In the genomic region with DNA sequence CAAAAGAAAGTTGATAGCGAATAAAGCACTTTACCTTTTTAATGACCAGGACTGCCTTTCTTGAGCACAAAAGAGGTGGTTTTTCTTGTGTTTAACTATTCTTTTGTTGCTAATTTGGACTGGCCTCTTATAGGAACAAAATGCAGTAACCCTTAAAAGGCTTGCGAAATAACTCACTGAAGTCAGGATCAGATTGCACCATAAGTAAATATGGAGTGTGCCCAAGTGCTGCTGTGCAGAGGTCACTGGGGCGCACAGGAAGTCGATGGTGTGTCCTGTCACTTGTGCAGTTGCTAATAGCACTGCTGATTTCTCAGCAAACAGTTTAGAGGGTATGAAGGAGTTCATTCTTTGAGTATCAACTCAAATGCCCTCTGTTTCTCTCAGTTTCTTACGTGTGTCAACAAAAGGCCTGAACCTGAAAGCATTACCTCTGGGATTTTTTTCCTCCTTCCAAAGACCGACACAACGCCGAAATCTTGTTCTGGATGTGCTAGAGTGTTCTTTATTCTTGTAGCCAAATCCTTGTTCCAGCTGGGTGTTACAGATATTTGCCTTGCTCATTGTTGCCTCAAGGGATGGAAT, we compare ENCODE assay signal across 1 cellular context.
TF ChIP-seq lines count a peak whose summit lies in the region.

No MANE protein-coding gene starts in this region.

TF ChIP-seq in HepG2, 621 proteins besides CTCF, POLR2A, EP300 and RAD21 (continued from another document and continues in another):
- TF ChIP-seq, protein P1, sequence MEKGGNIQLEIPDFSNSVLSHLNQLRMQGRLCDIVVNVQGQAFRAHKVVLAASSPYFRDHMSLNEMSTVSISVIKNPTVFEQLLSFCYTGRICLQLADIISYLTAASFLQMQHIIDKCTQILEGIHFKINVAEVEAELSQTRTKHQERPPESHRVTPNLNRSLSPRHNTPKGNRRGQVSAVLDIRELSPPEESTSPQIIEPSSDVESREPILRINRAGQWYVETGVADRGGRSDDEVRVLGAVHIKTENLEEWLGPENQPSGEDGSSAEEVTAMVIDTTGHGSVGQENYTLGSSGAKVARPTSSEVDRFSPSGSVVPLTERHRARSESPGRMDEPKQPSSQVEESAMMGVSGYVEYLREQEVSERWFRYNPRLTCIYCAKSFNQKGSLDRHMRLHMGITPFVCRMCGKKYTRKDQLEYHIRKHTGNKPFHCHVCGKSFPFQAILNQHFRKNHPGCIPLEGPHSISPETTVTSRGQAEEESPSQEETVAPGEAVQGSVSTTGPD (CRISPR knock-in tag; IDR thresholded peaks at IDR 0.05) = peak; percentile 64; the same call in 1 of the 2 replicates
- TF ChIP-seq TP53 (CRISPR knock-in tag; conservative IDR thresholded peaks at IDR 0.05) (no peak), TEAD2 (CRISPR knock-in tag; IDR thresholded peaks at IDR 0.05) (no peak), ZNF468 (CRISPR knock-in tag; IDR thresholded peaks at IDR 0.05) (no peak), ZNF572 (CRISPR knock-in tag; IDR thresholded peaks at IDR 0.05) (no peak), ZNF431 (CRISPR knock-in tag; IDR thresholded peaks at IDR 0.05; ENCODE audit: borderline replicate concordance, low read depth) (peak; percentile 80; the same call in 1 of the 2 replicates), ZNF766 (CRISPR knock-in tag; IDR thresholded peaks at IDR 0.05; ENCODE audit: borderline replicate concordance) (0 out of 2 replicates have a peak, but pooled peaks have one; percentile 75), FOXK1 (CRISPR knock-in tag; IDR thresholded peaks at IDR 0.05; ENCODE audit: borderline replicate concordance, low read depth) (peak; percentile 96), NONO (IDR thresholded peaks at IDR 0.05) (no peak), NONO (CRISPR knock-in tag; conservative IDR thresholded peaks at IDR 0.05) (peak; percentile 87), STAG1 (CRISPR knock-in tag; IDR thresholded peaks at IDR 0.05) (peak; percentile 18; the same call in 1 of the 2 replicates), ESRRA (CRISPR knock-in tag; IDR thresholded peaks at IDR 0.05; ENCODE audit: low read depth) (peak; percentile 96), SALL1 (CRISPR knock-in tag; IDR thresholded peaks at IDR 0.05) (peak; percentile 99), PITX1 (CRISPR knock-in tag; IDR thresholded peaks at IDR 0.05) (peak; percentile 97), SMAD3 (CRISPR knock-in tag; IDR thresholded peaks at IDR 0.05) (peak; percentile 98), ZNF589 (CRISPR knock-in tag; conservative IDR thresholded peaks at IDR 0.05) (no peak), ZNF614 (CRISPR knock-in tag; IDR thresholded peaks at IDR 0.05; ENCODE audit: borderline replicate concordance) (peak; percentile 99), TGIF2 (CRISPR knock-in tag; IDR thresholded peaks at IDR 0.05) (peak; percentile 96), ZBTB20 (CRISPR knock-in tag; IDR thresholded peaks at IDR 0.05; ENCODE audit: borderline replicate concordance, low read depth) (peak; percentile 92), ZNF607 (CRISPR knock-in tag; IDR thresholded peaks at IDR 0.05; ENCODE audit: borderline replicate concordance) (no peak), ONECUT2 (CRISPR knock-in tag; IDR thresholded peaks at IDR 0.05) (peak; percentile 56; the same call in 1 of the 2 replicates), ARNT (IDR thresholded peaks at IDR 0.05) (no peak), HNRNPK (IDR thresholded peaks at IDR 0.05; ENCODE audit: low read depth, low read length, poor library complexity, severe bottlenecking) (no peak), RARA (CRISPR knock-in tag; IDR thresholded peaks at IDR 0.05) (peak; percentile 99), ZNF263 (CRISPR knock-in tag; IDR thresholded peaks at IDR 0.05) (no peak), REXO4 (CRISPR knock-in tag; IDR thresholded peaks at IDR 0.05; ENCODE audit: borderline replicate concordance) (no peak), SRF (IDR thresholded peaks at IDR 0.05; ENCODE audit: low read depth, low read length) (peak; percentile 44; the same call in 1 of the 2 replicates), SOX13 (IDR thresholded peaks at IDR 0.05) (peak; percentile 97), SOX13 (CRISPR knock-in tag; conservative IDR thresholded peaks at IDR 0.05 in 1 of 2, IDR thresholded peaks at IDR 0.05 in 1 of 2) (peak in 1 of 2 experiments; percentile 99; a peak in 2 of 4 replicates), ZNF546 (CRISPR knock-in tag; conservative IDR thresholded peaks at IDR 0.05) (no peak; the same call in 1 of the 2 replicates), ZNF34 (CRISPR knock-in tag; IDR thresholded peaks at IDR 0.05; ENCODE audit: borderline replicate concordance) (0 out of 2 replicates have a peak, but pooled peaks have one; percentile 33), ZNF121 (CRISPR knock-in tag; IDR thresholded peaks at IDR 0.05) (peak; percentile 34; the same call in 1 of the 2 replicates), JUN (CRISPR knock-in tag; IDR thresholded peaks at IDR 0.05) (peak; percentile 67; the same call in 1 of the 2 replicates), ZNF333 (CRISPR knock-in tag; IDR thresholded peaks at IDR 0.05; ENCODE audit: borderline replicate concordance) (no peak), KDM5A (IDR thresholded peaks at IDR 0.05; ENCODE audit: borderline replicate concordance, low read length) (no peak; the same call in 1 of the 2 replicates), HOXA5 (CRISPR knock-in tag; IDR thresholded peaks at IDR 0.05) (peak; percentile 42; the same call in 1 of the 2 replicates), ZNF143 (CRISPR knock-in tag; IDR thresholded peaks at IDR 0.05) (0 out of 2 replicates have a peak, but pooled peaks have one; percentile 32), ZNF883 (CRISPR knock-in tag; IDR thresholded peaks at IDR 0.05; ENCODE audit: not compliant biosample characterization) (peak; percentile 41), MED1 (CRISPR knock-in tag; IDR thresholded peaks at IDR 0.05) (peak; percentile 95), MYNN (CRISPR knock-in tag; IDR thresholded peaks at IDR 0.05; ENCODE audit: low read depth) (no peak), ZFP37 (CRISPR knock-in tag; IDR thresholded peaks at IDR 0.05; ENCODE audit: borderline replicate concordance) (no peak)
- TF ChIP-seq, protein P2, sequence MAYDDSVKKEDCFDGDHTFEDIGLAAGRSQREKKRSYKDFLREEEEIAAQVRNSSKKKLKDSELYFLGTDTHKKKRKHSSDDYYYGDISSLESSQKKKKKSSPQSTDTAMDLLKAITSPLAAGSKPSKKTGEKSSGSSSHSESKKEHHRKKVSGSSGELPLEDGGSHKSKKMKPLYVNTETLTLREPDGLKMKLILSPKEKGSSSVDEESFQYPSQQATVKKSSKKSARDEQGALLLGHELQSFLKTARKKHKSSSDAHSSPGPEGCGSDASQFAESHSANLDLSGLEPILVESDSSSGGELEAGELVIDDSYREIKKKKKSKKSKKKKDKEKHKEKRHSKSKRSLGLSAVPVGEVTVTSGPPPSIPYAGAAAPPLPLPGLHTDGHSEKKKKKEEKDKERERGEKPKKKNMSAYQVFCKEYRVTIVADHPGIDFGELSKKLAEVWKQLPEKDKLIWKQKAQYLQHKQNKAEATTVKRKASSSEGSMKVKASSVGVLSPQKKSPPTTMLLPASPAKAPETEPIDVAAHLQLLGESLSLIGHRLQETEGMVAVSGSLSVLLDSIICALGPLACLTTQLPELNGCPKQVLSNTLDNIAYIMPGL (CRISPR knock-in tag; IDR thresholded peaks at IDR 0.05; ENCODE audit: borderline replicate concordance in 1 of 2, low read depth in 1 of 2) = peak; percentile 1 to 64; a peak in 2 of 4 replicates
- TF ChIP-seq, protein P3, sequence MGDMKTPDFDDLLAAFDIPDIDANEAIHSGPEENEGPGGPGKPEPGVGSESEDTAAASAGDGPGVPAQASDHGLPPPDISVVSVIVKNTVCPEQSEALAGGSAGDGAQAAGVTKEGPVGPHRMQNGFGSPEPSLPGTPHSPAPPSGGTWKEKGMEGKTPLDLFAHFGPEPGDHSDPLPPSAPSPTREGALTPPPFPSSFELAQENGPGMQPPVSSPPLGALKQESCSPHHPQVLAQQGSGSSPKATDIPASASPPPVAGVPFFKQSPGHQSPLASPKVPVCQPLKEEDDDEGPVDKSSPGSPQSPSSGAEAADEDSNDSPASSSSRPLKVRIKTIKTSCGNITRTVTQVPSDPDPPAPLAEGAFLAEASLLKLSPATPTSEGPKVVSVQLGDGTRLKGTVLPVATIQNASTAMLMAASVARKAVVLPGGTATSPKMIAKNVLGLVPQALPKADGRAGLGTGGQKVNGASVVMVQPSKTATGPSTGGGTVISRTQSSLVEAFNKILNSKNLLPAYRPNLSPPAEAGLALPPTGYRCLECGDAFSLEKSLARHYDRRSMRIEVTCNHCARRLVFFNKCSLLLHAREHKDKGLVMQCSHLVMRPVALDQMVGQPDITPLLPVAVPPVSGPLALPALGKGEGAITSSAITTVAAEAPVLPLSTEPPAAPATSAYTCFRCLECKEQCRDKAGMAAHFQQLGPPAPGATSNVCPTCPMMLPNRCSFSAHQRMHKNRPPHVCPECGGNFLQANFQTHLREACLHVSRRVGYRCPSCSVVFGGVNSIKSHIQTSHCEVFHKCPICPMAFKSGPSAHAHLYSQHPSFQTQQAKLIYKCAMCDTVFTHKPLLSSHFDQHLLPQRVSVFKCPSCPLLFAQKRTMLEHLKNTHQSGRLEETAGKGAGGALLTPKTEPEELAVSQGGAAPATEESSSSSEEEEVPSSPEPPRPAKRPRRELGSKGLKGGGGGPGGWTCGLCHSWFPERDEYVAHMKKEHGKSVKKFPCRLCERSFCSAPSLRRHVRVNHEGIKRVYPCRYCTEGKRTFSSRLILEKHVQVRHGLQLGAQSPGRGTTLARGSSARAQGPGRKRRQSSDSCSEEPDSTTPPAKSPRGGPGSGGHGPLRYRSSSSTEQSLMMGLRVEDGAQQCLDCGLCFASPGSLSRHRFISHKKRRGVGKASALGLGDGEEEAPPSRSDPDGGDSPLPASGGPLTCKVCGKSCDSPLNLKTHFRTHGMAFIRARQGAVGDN (CRISPR knock-in tag; IDR thresholded peaks at IDR 0.05) = no peak
- TF ChIP-seq, protein P4, sequence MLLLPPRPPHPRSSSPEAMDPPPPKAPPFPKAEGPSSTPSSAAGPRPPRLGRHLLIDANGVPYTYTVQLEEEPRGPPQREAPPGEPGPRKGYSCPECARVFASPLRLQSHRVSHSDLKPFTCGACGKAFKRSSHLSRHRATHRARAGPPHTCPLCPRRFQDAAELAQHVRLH (CRISPR knock-in tag; IDR thresholded peaks at IDR 0.05; ENCODE audit: borderline replicate concordance, low read depth) = peak; percentile 97; the same call in 1 of the 2 replicates
- TF ChIP-seq, protein P5, sequence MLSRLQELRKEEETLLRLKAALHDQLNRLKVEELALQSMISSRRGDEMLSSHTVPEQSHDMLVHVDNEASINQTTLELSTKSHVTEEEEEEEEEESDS (CRISPR knock-in tag; IDR thresholded peaks at IDR 0.05; ENCODE audit: borderline replicate concordance) = 0 out of 2 replicates have a peak, but pooled peaks have one; percentile 35
- TF ChIP-seq, protein P6, sequence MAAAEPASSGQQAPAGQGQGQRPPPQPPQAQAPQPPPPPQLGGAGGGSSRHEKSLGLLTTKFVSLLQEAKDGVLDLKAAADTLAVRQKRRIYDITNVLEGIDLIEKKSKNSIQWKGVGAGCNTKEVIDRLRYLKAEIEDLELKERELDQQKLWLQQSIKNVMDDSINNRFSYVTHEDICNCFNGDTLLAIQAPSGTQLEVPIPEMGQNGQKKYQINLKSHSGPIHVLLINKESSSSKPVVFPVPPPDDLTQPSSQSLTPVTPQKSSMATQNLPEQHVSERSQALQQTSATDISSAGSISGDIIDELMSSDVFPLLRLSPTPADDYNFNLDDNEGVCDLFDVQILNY (CRISPR knock-in tag; conservative IDR thresholded peaks at IDR 0.05) = no peak
- TF ChIP-seq, protein P7, sequence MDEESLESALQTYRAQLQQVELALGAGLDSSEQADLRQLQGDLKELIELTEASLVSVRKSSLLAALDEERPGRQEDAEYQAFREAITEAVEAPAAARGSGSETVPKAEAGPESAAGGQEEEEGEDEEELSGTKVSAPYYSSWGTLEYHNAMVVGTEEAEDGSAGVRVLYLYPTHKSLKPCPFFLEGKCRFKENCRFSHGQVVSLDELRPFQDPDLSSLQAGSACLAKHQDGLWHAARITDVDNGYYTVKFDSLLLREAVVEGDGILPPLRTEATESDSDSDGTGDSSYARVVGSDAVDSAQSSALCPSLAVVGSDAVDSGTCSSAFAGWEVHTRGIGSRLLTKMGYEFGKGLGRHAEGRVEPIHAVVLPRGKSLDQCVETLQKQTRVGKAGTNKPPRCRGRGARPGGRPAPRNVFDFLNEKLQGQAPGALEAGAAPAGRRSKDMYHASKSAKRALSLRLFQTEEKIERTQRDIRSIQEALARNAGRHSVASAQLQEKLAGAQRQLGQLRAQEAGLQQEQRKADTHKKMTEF (CRISPR knock-in tag; IDR thresholded peaks at IDR 0.05) = peak; percentile 98
- TF ChIP-seq, protein P8, sequence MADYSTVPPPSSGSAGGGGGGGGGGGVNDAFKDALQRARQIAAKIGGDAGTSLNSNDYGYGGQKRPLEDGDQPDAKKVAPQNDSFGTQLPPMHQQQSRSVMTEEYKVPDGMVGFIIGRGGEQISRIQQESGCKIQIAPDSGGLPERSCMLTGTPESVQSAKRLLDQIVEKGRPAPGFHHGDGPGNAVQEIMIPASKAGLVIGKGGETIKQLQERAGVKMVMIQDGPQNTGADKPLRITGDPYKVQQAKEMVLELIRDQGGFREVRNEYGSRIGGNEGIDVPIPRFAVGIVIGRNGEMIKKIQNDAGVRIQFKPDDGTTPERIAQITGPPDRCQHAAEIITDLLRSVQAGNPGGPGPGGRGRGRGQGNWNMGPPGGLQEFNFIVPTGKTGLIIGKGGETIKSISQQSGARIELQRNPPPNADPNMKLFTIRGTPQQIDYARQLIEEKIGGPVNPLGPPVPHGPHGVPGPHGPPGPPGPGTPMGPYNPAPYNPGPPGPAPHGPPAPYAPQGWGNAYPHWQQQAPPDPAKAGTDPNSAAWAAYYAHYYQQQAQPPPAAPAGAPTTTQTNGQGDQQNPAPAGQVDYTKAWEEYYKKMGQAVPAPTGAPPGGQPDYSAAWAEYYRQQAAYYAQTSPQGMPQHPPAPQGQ (CRISPR knock-in tag; IDR thresholded peaks at IDR 0.05; ENCODE audit: borderline replicate concordance) = no peak
- TF ChIP-seq, protein P9, sequence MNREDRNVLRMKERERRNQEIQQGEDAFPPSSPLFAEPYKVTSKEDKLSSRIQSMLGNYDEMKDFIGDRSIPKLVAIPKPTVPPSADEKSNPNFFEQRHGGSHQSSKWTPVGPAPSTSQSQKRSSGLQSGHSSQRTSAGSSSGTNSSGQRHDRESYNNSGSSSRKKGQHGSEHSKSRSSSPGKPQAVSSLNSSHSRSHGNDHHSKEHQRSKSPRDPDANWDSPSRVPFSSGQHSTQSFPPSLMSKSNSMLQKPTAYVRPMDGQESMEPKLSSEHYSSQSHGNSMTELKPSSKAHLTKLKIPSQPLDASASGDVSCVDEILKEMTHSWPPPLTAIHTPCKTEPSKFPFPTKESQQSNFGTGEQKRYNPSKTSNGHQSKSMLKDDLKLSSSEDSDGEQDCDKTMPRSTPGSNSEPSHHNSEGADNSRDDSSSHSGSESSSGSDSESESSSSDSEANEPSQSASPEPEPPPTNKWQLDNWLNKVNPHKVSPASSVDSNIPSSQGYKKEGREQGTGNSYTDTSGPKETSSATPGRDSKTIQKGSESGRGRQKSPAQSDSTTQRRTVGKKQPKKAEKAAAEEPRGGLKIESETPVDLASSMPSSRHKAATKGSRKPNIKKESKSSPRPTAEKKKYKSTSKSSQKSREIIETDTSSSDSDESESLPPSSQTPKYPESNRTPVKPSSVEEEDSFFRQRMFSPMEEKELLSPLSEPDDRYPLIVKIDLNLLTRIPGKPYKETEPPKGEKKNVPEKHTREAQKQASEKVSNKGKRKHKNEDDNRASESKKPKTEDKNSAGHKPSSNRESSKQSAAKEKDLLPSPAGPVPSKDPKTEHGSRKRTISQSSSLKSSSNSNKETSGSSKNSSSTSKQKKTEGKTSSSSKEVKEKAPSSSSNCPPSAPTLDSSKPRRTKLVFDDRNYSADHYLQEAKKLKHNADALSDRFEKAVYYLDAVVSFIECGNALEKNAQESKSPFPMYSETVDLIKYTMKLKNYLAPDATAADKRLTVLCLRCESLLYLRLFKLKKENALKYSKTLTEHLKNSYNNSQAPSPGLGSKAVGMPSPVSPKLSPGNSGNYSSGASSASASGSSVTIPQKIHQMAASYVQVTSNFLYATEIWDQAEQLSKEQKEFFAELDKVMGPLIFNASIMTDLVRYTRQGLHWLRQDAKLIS (CRISPR knock-in tag; IDR thresholded peaks at IDR 0.05) = no peak
